Comparison of ENCODE assay signal across 8 cellular contexts in the genomic region with DNA sequence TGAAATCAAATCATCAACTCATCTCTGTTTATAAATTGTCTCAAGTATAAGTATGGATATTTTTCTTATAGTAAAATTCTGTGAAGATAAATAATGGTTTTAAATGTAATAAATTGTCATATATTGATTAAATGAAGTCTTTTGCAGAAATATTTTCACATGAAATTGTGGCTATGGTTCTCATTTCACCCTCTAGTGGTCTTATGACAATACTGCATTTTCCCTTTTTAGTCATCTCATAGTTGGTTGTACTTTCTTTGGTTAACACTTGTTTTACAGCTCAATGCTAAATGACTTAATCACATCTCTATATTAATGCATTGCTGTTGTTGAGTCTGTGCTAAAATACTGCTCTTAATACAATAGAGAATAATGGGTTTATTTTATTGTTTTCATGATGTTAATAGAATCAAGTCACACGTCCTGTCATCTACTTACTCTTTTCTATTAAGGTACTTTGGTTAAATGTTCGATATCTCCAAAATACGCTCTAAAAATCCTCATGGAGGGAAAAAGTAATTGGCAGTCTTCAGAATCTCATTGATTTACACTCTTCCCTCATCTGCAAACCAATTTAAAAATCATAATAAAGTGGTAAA. TPM values are rescaled to one million over a fixed set of nuclear protein-coding genes. Genes with fewer than 3 reads are reported as not detected.
DNase-seq lines count a peak whose midpoint lies in the region; ATAC-seq, FAIRE-seq and TF ChIP-seq lines count a peak whose summit lies in the region.

No MANE protein-coding gene starts in this region.

- BruUV-seq in PC-9 (replicated peaks; lab: Mats Ljungman, UMichigan), result no TSS peak

- ATAC-seq in HG02884 (IDR thresholded peaks at IDR 0.05; ENCODE audit: unreplicated experiment), result peak; percentile 79
- no peak for ATAC-seq in HG03280 (IDR thresholded peaks at IDR 0.05; ENCODE audit: unreplicated experiment)

- H3K9me3 ChIP-seq in PC-9 (ENCODE audit: insufficient read depth, low read depth), result no peaks in the 10 kb centered on the region
- H3K9me3 ChIP-seq in small intestine (ENCODE audit: control insufficient read depth, low read depth), result no peaks in the 10 kb centered on the region

- no peak overlapping the region for H3K4me2 ChIP-seq in PC-9

- no peaks in the 10 kb centered on the region for H3K4me1 ChIP-seq in PC-9 (replicated peaks; ENCODE audit: insufficient read depth)
- H3K4me1 ChIP-seq in small intestine (ENCODE audit: control insufficient read depth in 2 of 2, insufficient read depth in 1 of 2, low read depth in 1 of 2, low read length in 1 of 2), result no peaks in the 10 kb centered on the region

- H3K36me3 ChIP-seq in PC-9 (ENCODE audit: low read depth) (no peaks in the 10 kb centered on the region), small intestine (ENCODE audit: control insufficient read depth in 2 of 2, insufficient read depth in 2 of 2, low read length in 2 of 2) (no peaks in the 10 kb centered on the region)

- 80 to 91% (median 86%) methylated on average over 3 of the region's 3 CpGs for WGBS in small intestine, 3 donors

- H2AFZ ChIP-seq in PC-9, result no peak overlapping the region

- no peaks in the 10 kb centered on the region for H3K79me2 ChIP-seq in PC-9 (ENCODE audit: low read depth)

- TF ChIP-seq CTCF in PC-9 (conservative IDR thresholded peaks at IDR 0.05) (peak; percentile 88), fibroblast of mammary gland (conservative IDR thresholded peaks at IDR 0.05; ENCODE audit: control insufficient read depth, insufficient read depth, low read depth, low read length) (peak; percentile 85)

- no peaks in the 10 kb centered on the region for H3K27me3 ChIP-seq in PC-9 (ENCODE audit: insufficient read depth, low read depth)
- no peaks in the 10 kb centered on the region for H3K27me3 ChIP-seq in small intestine (ENCODE audit: control insufficient read depth in 2 of 2, insufficient read depth in 2 of 2, low read length in 2 of 2)

- no peak overlapping the region for H3K4me3 ChIP-seq in PC-9
- no peak overlapping the region for H3K4me3 ChIP-seq in fibroblast of mammary gland (ENCODE audit: control insufficient read depth, low read depth, low read length)
- H3K4me3 ChIP-seq in small intestine (ENCODE audit: low read depth in 1 of 2, low read length in 2 of 2), result no peak overlapping the region

- H3K27ac ChIP-seq in PC-9, result no peak overlapping the region
- no peak overlapping the region for H3K27ac ChIP-seq in small intestine (ENCODE audit: low read depth in 1 of 2, low read length in 1 of 2)

- no peaks in the 10 kb centered on the region for H3K9me2 ChIP-seq in PC-9 (ENCODE audit: insufficient read depth)

- FAIRE-seq in small intestine (lab: Jason Lieb, UNC), result peak; percentile 79

- H3F3A ChIP-seq in PC-9 (ENCODE audit: insufficient read depth, low read depth), result no peaks in the 10 kb centered on the region; the same call in 1 of the 2 replicates

- POLR2A ChIA-PET in PC-9 (lab: Charles Lee; ENCODE audit: unreplicated experiment), result no interaction called here

- H4K20me1 ChIP-seq in PC-9 (ENCODE audit: insufficient read depth), result no peaks in the 10 kb centered on the region

- intact Hi-C loops in PC-9 (cut with micrococcal nuclease; ENCODE audit: unreplicated experiment), result loop anchor here (5.0 to 10.0 kb wide), 3 partner anchors 93 to 439 kb away; no protein-coding TSS in a partner anchor

- CTCF ChIA-PET in PC-9 (lab: Charles Lee), result interaction anchor here (0.6 kb wide), 1 partner anchor 341 kb away, joined by 3 read pairs; no protein-coding TSS in a partner anchor

- DNase-seq in SHP77 treated with DMSO at 0.1 percent for 48 hours (lab: John Stamatoyannopoulos, UW) (peak; percentile 1), SHP77 (lab: John Stamatoyannopoulos, UW) (no peak), PC-9 (no peak), fibroblast of mammary gland (ENCODE audit: low read depth) (peak; percentile 50), small intestine (peak; percentile 34), DMS79 treated with DMSO at 0.1 percent for 48 hours (lab: John Stamatoyannopoulos, UW) (no peak)

RNA-seq across cellular contexts. Expression of a gene that starts 38.0 kb away (rescaled TPM):
- 2.5 and 3.2 TPM in 2 replicates for total RNA-seq in PC-9 (2021)
- polyA plus RNA-seq in small intestine, result 1 to 10 TPM; 1.3 to 4.8 (median 1.4) TPM

Comparison
In these comparisons a context has a peak if more than half of its experiments do, and no peak if none do; other contexts are left out.
1. DNase-seq: peak in SHP77 treated with DMSO at 0.1 percent for 48 hours (single experiment), fibroblast of mammary gland (single experiment) and small intestine (single experiment); none in SHP77 (0 of 2), PC-9 (0 of 2) and DMS79 treated with DMSO at 0.1 percent for 48 hours (single experiment).